ENCODE assay signal across 11 cellular contexts in genomic region chr2:127220807-127221527, GRCh38. TPM values are rescaled to one million over a fixed set of nuclear protein-coding genes. Genes with fewer than 3 reads are reported as not detected.
DNase-seq lines count a peak whose midpoint lies in the region; ATAC-seq and TF ChIP-seq lines count a peak whose summit lies in the region.
"Had no signal": no experiment of that assay in that cellular context is flagged by ENCODE, and none has a peak within 500 bp of the region (broad histone marks: within the 10 kb centered on the region; RNA-seq: fewer than 3 reads in every experiment).

No MANE protein-coding gene starts in this region.

- H3K9me3 ChIP-seq in NT2/D1 (ENCODE audit: insufficient read depth, low read length) (no peaks in the 10 kb centered on the region), prostate gland (no peaks in the 10 kb centered on the region), stomach (peaks cover 0 to 6% (median 0%) of the 10 kb centered on the region in 4 donors)

- H3K36me3 ChIP-seq in NT2/D1 (ENCODE audit: insufficient read depth, insufficient read length, low read length) = no peaks in the 10 kb centered on the region
- H3K36me3 ChIP-seq in prostate gland = no peaks in the 10 kb centered on the region
- no peaks in the 10 kb centered on the region for H3K36me3 ChIP-seq in stomach

- ATAC-seq in HG03521 (IDR thresholded peaks at IDR 0.05; ENCODE audit: unreplicated experiment) = no peak

- H3K9ac ChIP-seq in NT2/D1 (ENCODE audit: insufficient read length, low read depth) = peak overlapping the region; percentile 83

- peak; percentile 35 for DNase-seq in NCI-H2227 (lab: John Stamatoyannopoulos, UW; ENCODE audit: unreplicated experiment)
- DNase-seq in NCI-H2227 treated with DMSO at 0.1 percent for 48 hours (lab: John Stamatoyannopoulos, UW) = no peak
- no peak for DNase-seq in NT2/D1 (ENCODE audit: low read depth, low spot score)
- no peak for DNase-seq in epithelial cell of prostate (ENCODE audit: low read depth, low spot score)
- no peak for DNase-seq in prostate gland (ENCODE audit: low spot score)
- DNase-seq in stomach = no peak
- no peak for DNase-seq in NCI-H2029 (lab: John Stamatoyannopoulos, UW)
- DNase-seq: ACHN; central memory CD4-positive, alpha-beta T cell had no signal

- H3K27ac ChIP-seq in epithelial cell of prostate (peak overlapping the region; percentile 92), prostate gland (no peak overlapping the region), stomach (no peak overlapping the region)

- H3K4me1 ChIP-seq in NT2/D1 (ENCODE audit: insufficient read depth, insufficient read length) (no peaks in the 10 kb centered on the region), prostate gland (replicated peaks) (peaks cover 13% of the 10 kb centered on the region), stomach (peaks cover 15 to 31% (median 25%) of the 10 kb centered on the region in 4 donors)

- WGBS in prostate gland = 34% methylated on average over 31 of the region's 31 CpGs
- WGBS in stomach, 5 donors = 35 to 48% (median 39%) methylated on average over 31 of the region's 31 CpGs

- H3K4me3 ChIP-seq in NT2/D1 (ENCODE audit: insufficient read length, low read depth) = peak overlapping the region; percentile 81
- H3K4me3 ChIP-seq in prostate gland = no peak overlapping the region
- peak overlapping the region in 2 of 4 donors; percentile 50 to 68 for H3K4me3 ChIP-seq in stomach

- intact Hi-C loops in prostate gland (cut with DNase I) (no loop called here), stomach (cut with DNase I; ENCODE audit: low total_unique reads) (no loop called here)

- no peak for TF ChIP-seq EP300 in stomach (IDR thresholded peaks at IDR 0.05)

- H3K27me3 ChIP-seq in NT2/D1 (ENCODE audit: insufficient read depth, insufficient read length) = peaks cover 10% of the 10 kb centered on the region
- H3K27me3 ChIP-seq in prostate gland (replicated peaks; ENCODE audit: insufficient read depth) = peaks cover 17% of the 10 kb centered on the region
- peaks cover 11 to 75% (median 36%) of the 10 kb centered on the region in 3 donors for H3K27me3 ChIP-seq in stomach

- peak; percentile 20 for TF ChIP-seq POLR2A in prostate gland (IDR thresholded peaks at IDR 0.05)
- no peak for TF ChIP-seq POLR2A in stomach (IDR thresholded peaks at IDR 0.05)

- TF ChIP-seq CTCF in prostate gland (IDR thresholded peaks at IDR 0.05) (no peak), stomach (IDR thresholded peaks at IDR 0.05) (no peak)

RNA-seq across cellular contexts. Expression of gene CYP27C1, which starts 0.9 kb away (rescaled TPM):
- 1 to 10 TPM in 1 of 2 donors, not detected in 1; 1.8 TPM for total RNA-seq in prostate gland
- 1 to 10 TPM in 1 of 5 donors, not detected in 4; 3.5 TPM for total RNA-seq in stomach
- polyA plus RNA-seq in stomach = under 1 TPM; 0.25 to 0.50 (median 0.31) TPM
- total RNA-seq: T-helper 1 cell treated with Interleukin-12 subunit alpha and Interleukin-12 subunit beta and Interleukin-4 antibody, amounts not matched to agents 30 ng/mL and 1 ng/mL, for 36 hours had no signal
